Comparison of ENCODE assay signal across 14 cellular contexts in the genomic region with DNA sequence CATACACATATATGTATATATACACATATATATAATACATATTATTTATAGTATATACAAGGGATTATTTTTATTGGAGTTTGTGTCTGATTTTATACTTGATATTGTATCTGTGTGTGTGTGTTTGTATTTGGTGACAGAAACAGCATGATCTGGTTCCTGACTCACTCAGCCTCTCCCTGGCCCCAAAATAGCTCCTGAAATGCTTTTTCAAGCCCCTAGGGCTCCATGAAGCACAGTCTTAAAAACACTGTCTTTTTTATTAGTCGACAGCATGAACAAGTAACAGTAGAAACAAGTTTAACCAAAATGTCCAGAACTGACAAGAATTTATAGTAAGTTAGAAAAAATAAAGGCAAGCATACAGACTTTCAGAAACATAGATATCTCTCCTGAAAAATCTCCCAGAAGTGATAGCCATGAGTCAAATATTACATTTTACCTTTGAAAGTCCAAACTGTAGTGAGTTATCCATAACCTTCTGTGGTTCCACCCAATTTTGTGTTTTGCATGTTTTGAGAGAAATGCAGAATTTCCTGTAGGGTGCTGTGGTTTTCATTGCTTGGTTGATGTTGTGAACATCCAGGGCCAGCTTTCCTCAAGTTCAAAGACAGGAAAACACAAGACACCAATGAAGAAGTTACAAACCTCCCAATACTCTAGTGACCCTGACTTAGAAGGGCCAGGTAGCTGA.
A peak's percentile ranks its signal among the peaks of the same experiment; 100 is the strongest.
DNase-seq lines count a peak whose midpoint lies in the region; ATAC-seq and TF ChIP-seq lines count a peak whose summit lies in the region.
"Had no signal": no experiment of that assay in that cellular context is flagged by ENCODE, and none has a peak within 500 bp of the region (broad histone marks: within the 10 kb centered on the region; RNA-seq: fewer than 3 reads in every experiment).

No MANE protein-coding gene starts in this region.

- no peaks in the 10 kb centered on the region for H3K36me3 Mint-ChIP-seq in T-helper 2 cell treated with Interferon-gamma antibody and Interleukin-4, amounts not matched to agents 5 μg/mL and 100 μg/mL, for 36 hours (ENCODE audit: low read depth)

- H3K4me1 ChIP-seq in vagina: peaks cover 45% of the 10 kb centered on the region

- H3K4me1 Mint-ChIP-seq in stimulated activated naive CD8-positive, alpha-beta T cell treated with anti-CD3 and anti-CD28 coated beads, Interleukin-15, amount 100 ng/mL, for 72 hours: peaks cover 37% of the 10 kb centered on the region
- peaks cover 67% of the 10 kb centered on the region for H3K4me1 Mint-ChIP-seq in T-helper 2 cell treated with Interferon-gamma antibody and Interleukin-4, amounts not matched to agents 5 μg/mL and 100 μg/mL, for 36 hours (ENCODE audit: low read depth)

- H3K4me3 Mint-ChIP-seq in stimulated activated naive CD8-positive, alpha-beta T cell treated with anti-CD3 and anti-CD28 coated beads, Interleukin-15, amount 100 ng/mL, for 72 hours: no peak overlapping the region
- H3K4me3 Mint-ChIP-seq in T-helper 2 cell treated with Interferon-gamma antibody and Interleukin-4, amounts not matched to agents 5 μg/mL and 100 μg/mL, for 36 hours: peak overlapping the region; percentile 66

- H3K36me3 ChIP-seq in vagina: no peaks in the 10 kb centered on the region

- 11 to 19% methylated on average over 1 of the region's 1 CpG for WGBS in lower leg skin, 2 donors

- no peaks in the 10 kb centered on the region for H3K27me3 ChIP-seq in vagina

- no peaks in the 10 kb centered on the region for H3K27me3 Mint-ChIP-seq in stimulated activated naive CD8-positive, alpha-beta T cell treated with anti-CD3 and anti-CD28 coated beads, Interleukin-15, amount 100 ng/mL, for 72 hours
- H3K27me3 Mint-ChIP-seq in T-helper 2 cell treated with Interferon-gamma antibody and Interleukin-4, amounts not matched to agents 5 μg/mL and 100 μg/mL, for 36 hours (ENCODE audit: low read depth): no peaks in the 10 kb centered on the region

- H3K4me3 ChIP-seq in vagina (no peak overlapping the region), lower leg skin (ENCODE audit: low read depth, poor library complexity, severe bottlenecking) (no peak overlapping the region)

- intact Hi-C loops in vagina (cut with DNase I): loop anchor here (10.0 kb wide), 2 partner anchors 75 to 235 kb away; a partner anchor contains a TSS
- intact Hi-C loops in lower leg skin (cut with DNase I; ENCODE audit: low total_unique reads): no loop called here

- DNase-seq in stimulated activated naive CD8-positive, alpha-beta T cell treated with anti-CD3 and anti-CD28 coated beads, Interleukin-15, Interleukin-2, amounts not matched to agents 100 U/mL and 50 U/mL, for 24 hours: no peak
- DNase-seq in stimulated activated naive CD8-positive, alpha-beta T cell treated with anti-CD3 and anti-CD28 coated beads, Interleukin-15, amount 100 ng/mL, for 72 hours: no peak
- no peak for DNase-seq in T-helper 2 cell treated with Interferon-gamma antibody and Interleukin-4, amounts not matched to agents 5 μg/mL and 100 μg/mL, for 36 hours (ENCODE audit: low spot score)
- DNase-seq in epidermal melanocyte (ENCODE audit: insufficient read length, low spot score) (peak; percentile 47), vagina (ENCODE audit: extremely low spot score in 2 of 2) (no peak), SW480 (ENCODE audit: low spot score) (no peak), lower leg skin (ENCODE audit: low spot score in 2 of 2) (no peak), erythroblast (lab: John Stamatoyannopoulos, UW) (no peak)
- DNase-seq: aorta, KG1, kidney glomerular epithelial cell, NCI-H510A, T-helper 9 cell had no signal

- no peak for TF ChIP-seq CTCF in vagina (IDR thresholded peaks at IDR 0.05)
- TF ChIP-seq CTCF in lower leg skin (IDR thresholded peaks at IDR 0.05): no peak

- peak overlapping the region; percentile 10 for H3K27ac ChIP-seq in vagina
- H3K27ac ChIP-seq: C4-2B had no signal

- H3K9me3 Mint-ChIP-seq in stimulated activated naive CD8-positive, alpha-beta T cell treated with anti-CD3 and anti-CD28 coated beads, Interleukin-15, amount 100 ng/mL, for 72 hours: no peaks in the 10 kb centered on the region
- H3K9me3 Mint-ChIP-seq in T-helper 2 cell treated with Interferon-gamma antibody and Interleukin-4, amounts not matched to agents 5 μg/mL and 100 μg/mL, for 36 hours: no peaks in the 10 kb centered on the region

- TF ChIP-seq POLR2A in vagina (IDR thresholded peaks at IDR 0.05) (no peak), lower leg skin (IDR thresholded peaks at IDR 0.05) (no peak), erythroblast (IDR thresholded peaks at IDR 0.05; ENCODE audit: low read length) (no peak)

- no peaks in the 10 kb centered on the region for H3K9me3 ChIP-seq in vagina

- ATAC-seq in stimulated activated naive CD8-positive, alpha-beta T cell treated with anti-CD3 and anti-CD28 coated beads, Interleukin-15, Interleukin-2, amounts not matched to agents 100 U/mL and 50 U/mL, for 24 hours: peak; percentile 34
- no peak for ATAC-seq in stimulated activated naive CD8-positive, alpha-beta T cell treated with anti-CD3 and anti-CD28 coated beads, Interleukin-15, amount 100 ng/mL, for 72 hours

- H3K27ac Mint-ChIP-seq in stimulated activated naive CD8-positive, alpha-beta T cell treated with anti-CD3 and anti-CD28 coated beads, Interleukin-15, amount 100 ng/mL, for 72 hours: peak overlapping the region in 1 of 2 donors; percentile 67
- peak overlapping the region; percentile 75 for H3K27ac Mint-ChIP-seq in T-helper 2 cell treated with Interferon-gamma antibody and Interleukin-4, amounts not matched to agents 5 μg/mL and 100 μg/mL, for 36 hours
